ENCODE assay signal across 17 cellular contexts in the genomic region with DNA sequence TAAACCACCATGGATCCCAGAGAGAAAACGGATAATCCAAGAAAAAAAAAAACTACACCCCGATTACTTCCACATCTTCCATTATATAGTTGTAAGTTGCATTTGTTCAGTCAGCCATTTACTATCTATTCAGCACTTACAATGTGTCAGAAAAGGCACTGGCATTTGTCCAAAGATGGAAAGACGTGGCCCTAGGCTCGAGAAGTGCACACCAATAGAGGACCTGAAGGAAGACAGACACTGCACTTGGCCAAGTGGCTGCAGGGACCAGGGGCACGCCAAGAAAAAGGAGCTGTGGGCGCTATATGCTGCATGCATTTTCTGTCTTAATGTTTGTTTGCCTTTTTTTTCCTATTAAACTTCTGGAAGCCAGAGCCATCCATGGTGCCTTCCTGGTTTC. TPM values are rescaled to one million over a fixed set of nuclear protein-coding genes. Genes with fewer than 3 reads are reported as not detected.
DNase-seq lines count a peak whose midpoint lies in the region; FAIRE-seq and TF ChIP-seq lines count a peak whose summit lies in the region.
"Had no signal": no experiment of that assay in that cellular context is flagged by ENCODE, and none has a peak within 500 bp of the region (broad histone marks: within the 10 kb centered on the region; RNA-seq: fewer than 3 reads in every experiment).

No MANE protein-coding gene starts in this region.

- no peaks in the 10 kb centered on the region for H3K27me3 Mint-ChIP-seq in chondrocyte (ENCODE audit: low read depth)
- H3K27me3 Mint-ChIP-seq in neural progenitor cell (ENCODE audit: insufficient read depth, low read depth), result peaks cover 35% of the 10 kb centered on the region

- peaks cover 7% of the 10 kb centered on the region for H3F3A ChIP-seq in neural progenitor cell (ENCODE audit: low read depth)

- no peaks in the 10 kb centered on the region for H3K9me3 ChIP-seq in neural progenitor cell (ENCODE audit: low read depth)
- H3K9me3 ChIP-seq: Caco-2 had no signal

- no peaks in the 10 kb centered on the region for H3K36me3 ChIP-seq in neural progenitor cell

- DNase-seq in ELR (ENCODE audit: low read depth) (peak; percentile 28), RCC 7860 (ENCODE audit: low spot score) (peak; percentile 40), chondrocyte (ENCODE audit: low spot score) (no peak), neural progenitor cell (ENCODE audit: low spot score) (no peak), occipital lobe (lab: John Stamatoyannopoulos, UW) (no peak), GM19239 (ENCODE audit: insufficient read length, low spot score) (no peak)
- no peak for DNase-seq in activated CD4-positive, alpha-beta T cell treated with anti-CD3 and anti-CD28 coated beads for 1 hour
- DNase-seq in activated T-cell treated with anti-CD3 and anti-CD28 coated beads, Interleukin-2, amount 50 U/mL, for 48 hours, result no peak
- DNase-seq: Caco-2, HCEC 1CT, Kasumi-1, MV-4-11, NCI-H1417 treated with DMSO at 0.1 percent for 48 hours, NCI-H2081 treated with DMSO at 0.1 percent for 48 hours, NCI-H226 had no signal

- no peak overlapping the region for H3K4me2 ChIP-seq in neural progenitor cell

- no peak overlapping the region for H3K27ac ChIP-seq in neural progenitor cell

- FAIRE-seq in RCC 7860 (lab: Jason Lieb, UNC) (peak; percentile 59), GM19239 (lab: Jason Lieb, UNC) (no peak)
- FAIRE-seq: GM12892 had no signal

- H3K27ac Mint-ChIP-seq in chondrocyte (ENCODE audit: unreplicated experiment), result peak overlapping the region; percentile 77
- peak overlapping the region; percentile 58 for H3K27ac Mint-ChIP-seq in neural progenitor cell

- no peaks in the 10 kb centered on the region for H3K79me2 ChIP-seq in neural progenitor cell (ENCODE audit: low read depth)

- no peaks in the 10 kb centered on the region for H4K20me1 ChIP-seq in neural progenitor cell (ENCODE audit: low read depth)

- H3K9ac ChIP-seq in neural progenitor cell, result no peak overlapping the region

- H3K27me3 ChIP-seq in neural progenitor cell, result peaks cover 13% of the 10 kb centered on the region

- H3K4me3 ChIP-seq in neural progenitor cell, result no peak overlapping the region

- no peak for TF ChIP-seq CTCF in chondrocyte (IDR thresholded peaks at IDR 0.05)
- no peak for TF ChIP-seq CTCF in neural progenitor cell (IDR thresholded peaks at IDR 0.05)

- H3K9me3 Mint-ChIP-seq in chondrocyte (ENCODE audit: low read depth), result no peaks in the 10 kb centered on the region
- H3K9me3 Mint-ChIP-seq in neural progenitor cell, result peaks cover 2% of the 10 kb centered on the region
- H3K9me3 Mint-ChIP-seq: CD14-positive monocyte had no signal

- no peaks in the 10 kb centered on the region for H3K36me3 Mint-ChIP-seq in chondrocyte (ENCODE audit: low read depth)
- no peaks in the 10 kb centered on the region for H3K36me3 Mint-ChIP-seq in neural progenitor cell

- no peak overlapping the region for H3K4me3 Mint-ChIP-seq in chondrocyte (ENCODE audit: unreplicated experiment)
- no peak overlapping the region for H3K4me3 Mint-ChIP-seq in neural progenitor cell
- H3K4me3 Mint-ChIP-seq: CD14-positive monocyte had no signal

- peaks cover 61% of the 10 kb centered on the region for H3K4me1 Mint-ChIP-seq in chondrocyte (ENCODE audit: low read depth)
- peaks cover 40% of the 10 kb centered on the region for H3K4me1 Mint-ChIP-seq in neural progenitor cell

- no peak overlapping the region for H2AFZ ChIP-seq in neural progenitor cell (replicated peaks)

- peaks cover 11% of the 10 kb centered on the region for H3K4me1 ChIP-seq in neural progenitor cell

RNA-seq across cellular contexts. Expression of a gene that starts 45.2 kb away (rescaled TPM):
- total RNA-seq in chondrocyte (14.9 to 16.4 TPM (median 16.0 TPM) in 3 replicates), neural progenitor cell (ENCODE audit: low replicate concordance) (0.82 and 1.5 TPM in 2 replicates), occipital lobe (69.7 TPM)

Comparison
In these comparisons a context has a peak if more than half of its experiments do, and no peak if none do; other contexts are left out.
1. DNase-seq: peak in ELR (single experiment) and RCC 7860 (single experiment); none in chondrocyte (single experiment), neural progenitor cell (single experiment), occipital lobe (single experiment), GM19239 (single experiment), activated CD4-positive, alpha-beta T cell treated with anti-CD3 and anti-CD28 coated beads for 1 hour (single experiment) and activated T-cell treated with anti-CD3 and anti-CD28 coated beads, Interleukin-2, amount 50 U/mL, for 48 hours (0 of 2).